ENCODE assay signal across 8 cellular contexts in genomic region chr21:27929182-27929581, GRCh38.
DNase-seq lines count a peak whose midpoint lies in the region; ATAC-seq and TF ChIP-seq lines count a peak whose summit lies in the region.
"Not testable (repeated sequence)": the region's sequence is repeated elsewhere in the genome, so short reads cannot be mapped to it uniquely, and the experiment has no call there.

No MANE protein-coding gene starts in this region.

- not testable (repeated sequence) for H2AFZ ChIP-seq in ACC112 (ENCODE audit: low read length, unreplicated experiment)

- not testable (repeated sequence) for TF ChIP-seq CTCF in brain microvascular endothelial cell (IDR thresholded peaks at IDR 0.05; ENCODE audit: low read depth, low read length, missing control alignments)

- peaks cover 11% of the 10 kb centered on the region for H3K4me1 ChIP-seq in ACC112 (ENCODE audit: control insufficient read depth, insufficient read depth, low read length, unreplicated experiment)

- DNase-seq in EL (peak; percentile 75), HT1080 (ENCODE audit: low read depth) (peak; percentile 31), SHP77 treated with DMSO at 0.1 percent for 48 hours (lab: John Stamatoyannopoulos, UW) (peak; percentile 9), brain microvascular endothelial cell (peak; percentile 51), fibroblast of peridontal ligament (ENCODE audit: extremely low read depth) (peak; percentile 87), left cardiac atrium (peak; percentile 22), pulmonary artery endothelial cell (ENCODE audit: low read depth, low spot score) (peak; percentile 1)

- H3K4me3 ChIP-seq in ACC112 (ENCODE audit: low read depth, low read length); brain microvascular endothelial cell (ENCODE audit: low read depth, low read length): not testable (repeated sequence)

- peak; percentile 59 to 86 for ATAC-seq in left cardiac atrium

- H3K36me3 ChIP-seq in ACC112 (ENCODE audit: insufficient read depth, low read length); brain microvascular endothelial cell (replicated peaks): not testable (repeated sequence)

- not testable (repeated sequence) for H3K79me2 ChIP-seq in ACC112 (ENCODE audit: control insufficient read depth, insufficient read depth, low read length, unreplicated experiment)

- intact Hi-C loops in left cardiac atrium (cut with DNase I), result not testable (repeated sequence)

- H3K27ac ChIP-seq in ACC112 (ENCODE audit: low read depth, low read length) (peak overlapping the region; percentile 57), brain microvascular endothelial cell (peak overlapping the region; percentile 31)

- in situ Hi-C loops in brain microvascular endothelial cell (cut with HindIII; ENCODE audit: low pct_ligation_motif_present, low sequenced_read_pairs), result not testable (repeated sequence)

- not testable (repeated sequence) for H3K27me3 ChIP-seq in ACC112 (ENCODE audit: insufficient read depth, low read length); brain microvascular endothelial cell (replicated peaks)

Comparison
In these comparisons a context has a peak if more than half of its experiments do, and no peak if none do; other contexts are left out.
1. DNase-seq: peak in every context shown above with its lines; median percentile 87 in fibroblast of peridontal ligament; 75 in EL; 51 in brain microvascular endothelial cell; 31 in HT1080; 22 in left cardiac atrium; 9 in SHP77 treated with DMSO at 0.1 percent for 48 hours; 1 in pulmonary artery endothelial cell.